Comparison of ENCODE assay signal across 8 cellular contexts in genomic region chr1:91846007-91846620, GRCh38. TPM values are rescaled to one million over a fixed set of nuclear protein-coding genes. Genes with fewer than 3 reads are reported as not detected.
DNase-seq lines count a peak whose midpoint lies in the region; ATAC-seq and TF ChIP-seq lines count a peak whose summit lies in the region.

No MANE protein-coding gene starts in this region.

- H3K9ac ChIP-seq in liver (ENCODE audit: low read depth in 1 of 2, low read length in 2 of 2), result no peak overlapping the region

- H3K27ac ChIP-seq in VCaP (peak overlapping the region; percentile 71), liver (ENCODE audit: low read depth in 1 of 2, low read length in 2 of 2) (peak overlapping the region; percentile 44 to 51)

- H3K4me3 ChIP-seq in BE2C (ENCODE audit: low read depth, low read length) (no peak overlapping the region), liver (ENCODE audit: low read depth in 1 of 3, low read length in 3 of 3) (no peak overlapping the region)

- WGBS in liver, result 18% methylated on average over 6 of the region's 6 CpGs

- peak; percentile 60 for DNase-seq in BE2C
- peak; percentile 76 for DNase-seq in NCI-H1436 (lab: John Stamatoyannopoulos, UW)
- no peak for DNase-seq in activated CD4-positive, alpha-beta T cell treated with anti-CD3 and anti-CD28 coated beads for 48 hours
- DNase-seq in effector CD8-positive, alpha-beta T cell (lab: John Stamatoyannopoulos, UW), result no peak
- DNase-seq in activated CD4-positive, CD25-positive, alpha-beta regulatory T cell (lab: John Stamatoyannopoulos, UW), result no peak

- H3K4me1 ChIP-seq in BE2C (0 out of 2 replicates have a peak, but pooled peaks cover 3% of the 10 kb centered on the region), liver (ENCODE audit: control insufficient read depth in 4 of 4, insufficient read depth in 4 of 4, low read length in 3 of 4) (peaks cover 0 to 28% (median 22%) of the 10 kb centered on the region in 4 donors)

- H3K9me3 ChIP-seq in BE2C (no peaks in the 10 kb centered on the region), liver (ENCODE audit: control insufficient read depth in 4 of 4, low read length in 3 of 4) (no peaks in the 10 kb centered on the region)

- TF ChIP-seq CTCF in BE2C (IDR thresholded peaks at IDR 0.05; ENCODE audit: low read depth, low read length), result no peak
- no peak for TF ChIP-seq CTCF in VCaP (conservative IDR thresholded peaks at IDR 0.05)
- no peak for TF ChIP-seq CTCF in liver (IDR thresholded peaks at IDR 0.05; ENCODE audit: low read depth, low read length, missing input control)

- H3K27me3 ChIP-seq in BE2C (no peaks in the 10 kb centered on the region), liver (ENCODE audit: control insufficient read depth in 4 of 4, insufficient read depth in 4 of 4, low read length in 3 of 4) (no peaks in the 10 kb centered on the region)

- H3K36me3 ChIP-seq in BE2C, result no peaks in the 10 kb centered on the region
- H3K36me3 ChIP-seq in liver (ENCODE audit: control insufficient read depth in 4 of 4, insufficient read depth in 3 of 4, low read depth in 1 of 4, low read length in 3 of 4), result no peaks in the 10 kb centered on the region

- TF ChIP-seq RAD21 in liver (IDR thresholded peaks at IDR 0.05), result peak; percentile 34 to 48

- ATAC-seq in GM21381 (IDR thresholded peaks at IDR 0.05; ENCODE audit: unreplicated experiment), result no peak

TF ChIP-seq in liver, 16 proteins besides CTCF, POLR2A, EP300 and RAD21:
- TF ChIP-seq SP1 (IDR thresholded peaks at IDR 0.05) (peak; percentile 50), EGR1 (IDR thresholded peaks at IDR 0.05; ENCODE audit: low read depth in 2 of 2) (no peak), NR2F2 (IDR thresholded peaks at IDR 0.05) (no peak), HNF4A (conservative IDR thresholded peaks at IDR 0.05) (peak; percentile 63 to 71), YY1 (IDR thresholded peaks at IDR 0.05) (peak; percentile 30), RXRA (IDR thresholded peaks at IDR 0.05) (no peak), JUND (IDR thresholded peaks at IDR 0.05) (no peak), HNF4G (IDR thresholded peaks at IDR 0.05) (peak; percentile 15)
TF ChIP-seq in liver: peak in this region for 4.

RNA-seq across cellular contexts. Expression of gene TGFBR3, which starts 39.8 kb away (rescaled TPM):
- polyA plus RNA-seq in BE2C (2012; ENCODE audit: insufficient read depth, insufficient read length, low read depth), result 0.28 TPM
- total RNA-seq in liver, result 10 to 100 TPM; 12.3 to 19.3 TPM
- polyA plus RNA-seq in liver, result 1 to 10 TPM; 6.1 to 7.5 TPM

Comparison
In these comparisons a context has a peak if more than half of its experiments do, and no peak if none do; other contexts are left out.
1. DNase-seq: peak in BE2C (single experiment) and NCI-H1436 (single experiment); none in activated CD4-positive, alpha-beta T cell treated with anti-CD3 and anti-CD28 coated beads for 48 hours (single experiment), effector CD8-positive, alpha-beta T cell (single experiment) and activated CD4-positive, CD25-positive, alpha-beta regulatory T cell (0 of 4).